In the genomic region with DNA sequence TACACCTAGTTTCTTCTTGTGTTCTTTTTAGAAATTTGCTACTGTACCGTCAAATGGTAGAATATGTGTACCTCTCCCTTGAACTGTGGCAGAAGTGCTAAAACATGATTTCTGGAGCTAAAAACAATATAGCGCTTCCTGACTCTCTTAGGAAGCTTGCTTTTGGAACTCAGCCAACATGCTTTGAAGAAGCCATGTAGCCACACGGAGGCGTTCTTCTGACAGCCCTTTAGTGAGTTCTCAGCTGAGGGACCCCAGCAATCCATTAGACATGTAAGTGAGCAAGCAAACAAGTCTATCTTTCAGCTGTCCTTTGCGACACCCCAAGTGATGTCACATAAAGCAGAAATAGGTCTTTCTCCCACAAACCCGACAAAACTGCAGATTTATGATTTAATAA, we compare ENCODE assay signal across 16 cellular contexts.
DNase-seq lines count a peak whose midpoint lies in the region; ATAC-seq and TF ChIP-seq lines count a peak whose summit lies in the region.
"Had no signal": no experiment of that assay in that cellular context is flagged by ENCODE, and none has a peak within 500 bp of the region (broad histone marks: within the 10 kb centered on the region; RNA-seq: fewer than 3 reads in every experiment).

No MANE protein-coding gene starts in this region.

- POLR2A ChIA-PET in activated CD4-positive, alpha-beta memory T cell treated with anti-CD3 and anti-CD28 coated beads for 36 hours (lab: Charles Lee) = no interaction called here

- H3K4me3 Mint-ChIP-seq in neural progenitor cell = no peak overlapping the region
- H3K4me3 Mint-ChIP-seq in activated CD4-positive, alpha-beta memory T cell treated with anti-CD3 and anti-CD28 coated beads for 36 hours = no peak overlapping the region
- H3K4me3 Mint-ChIP-seq: activated B cell treated with CpG ODN at 0.5 μM for 24 hours; activated naive CD4-positive, alpha-beta T cell treated with anti-CD3 and anti-CD28 coated beads, Interleukin-2, amount 50 U/mL, for 24 hours; HFFc6 had no signal

- no peak overlapping the region for H3K4me3 ChIP-seq in neural progenitor cell

- H3K4me1 Mint-ChIP-seq in neural progenitor cell = no peaks in the 10 kb centered on the region
- H3K4me1 Mint-ChIP-seq in activated CD4-positive, alpha-beta memory T cell treated with anti-CD3 and anti-CD28 coated beads for 36 hours (ENCODE audit: low read depth) = no peaks in the 10 kb centered on the region
- H3K4me1 Mint-ChIP-seq: activated B cell treated with CpG ODN at 0.5 μM for 24 hours; activated naive CD4-positive, alpha-beta T cell treated with anti-CD3 and anti-CD28 coated beads, Interleukin-2, amount 50 U/mL, for 24 hours had no signal

- no peak overlapping the region for H3K27ac ChIP-seq in neural progenitor cell
- H3K27ac ChIP-seq: brain microvascular endothelial cell, parathyroid adenoma had no signal

- H3F3A ChIP-seq in neural progenitor cell (ENCODE audit: low read depth) = no peaks in the 10 kb centered on the region

- no peaks in the 10 kb centered on the region for H3K9me3 ChIP-seq in neural progenitor cell (ENCODE audit: low read depth)
- H3K9me3 ChIP-seq: Caco-2 had no signal

- peak; percentile 39 for TF ChIP-seq CTCF in neural progenitor cell (IDR thresholded peaks at IDR 0.05)

- H3K36me3 Mint-ChIP-seq in neural progenitor cell = no peaks in the 10 kb centered on the region
- H3K36me3 Mint-ChIP-seq in activated CD4-positive, alpha-beta memory T cell treated with anti-CD3 and anti-CD28 coated beads for 36 hours = no peaks in the 10 kb centered on the region
- H3K36me3 Mint-ChIP-seq: activated naive CD4-positive, alpha-beta T cell treated with anti-CD3 and anti-CD28 coated beads, Interleukin-2, amount 50 U/mL, for 24 hours had no signal

- no peaks in the 10 kb centered on the region for H3K79me2 ChIP-seq in neural progenitor cell (ENCODE audit: low read depth)
- H3K79me2 ChIP-seq: parathyroid adenoma had no signal

- no peak overlapping the region for H3K9ac ChIP-seq in neural progenitor cell
- H3K9ac ChIP-seq: parathyroid adenoma had no signal

- H3K27me3 ChIP-seq in neural progenitor cell = no peaks in the 10 kb centered on the region
- H3K27me3 ChIP-seq: brain microvascular endothelial cell had no signal

- no peak for ATAC-seq in HG03039 (IDR thresholded peaks at IDR 0.05; ENCODE audit: unreplicated experiment)

- no peaks in the 10 kb centered on the region for H4K20me1 ChIP-seq in neural progenitor cell (ENCODE audit: low read depth)

- no peaks in the 10 kb centered on the region for H3K4me1 ChIP-seq in neural progenitor cell
- H3K4me1 ChIP-seq: Caco-2, parathyroid adenoma had no signal

- H2AFZ ChIP-seq in neural progenitor cell (replicated peaks) = peak overlapping the region; percentile 65
- H2AFZ ChIP-seq: parathyroid adenoma had no signal

- intact Hi-C loops in activated CD4-positive, alpha-beta memory T cell treated with anti-CD3 and anti-CD28 coated beads for 36 hours (cut with micrococcal nuclease) = no loop called here

- H3K27ac Mint-ChIP-seq in neural progenitor cell = no peak overlapping the region
- no peak overlapping the region for H3K27ac Mint-ChIP-seq in activated CD4-positive, alpha-beta memory T cell treated with anti-CD3 and anti-CD28 coated beads for 36 hours
- H3K27ac Mint-ChIP-seq: activated B cell treated with CpG ODN at 0.5 μM for 24 hours; activated naive CD4-positive, alpha-beta T cell treated with anti-CD3 and anti-CD28 coated beads, Interleukin-2, amount 50 U/mL, for 24 hours; HFFc6 had no signal

- CTCF ChIA-PET in activated CD4-positive, alpha-beta memory T cell treated with anti-CD3 and anti-CD28 coated beads for 36 hours (lab: Charles Lee) = no interaction called here

- in situ Hi-C loops in KBM-7 (cut with MboI; ENCODE audit: low pct_unique_long_range_greater_than_20kb, low sequenced_read_pairs) = no loop called here

- peak; percentile 32 for DNase-seq in NCI-H2029 (lab: John Stamatoyannopoulos, UW)
- no peak for DNase-seq in NCI-H2029 treated with DMSO at 0.1 percent for 48 hours (lab: John Stamatoyannopoulos, UW)
- peak; percentile 1 for DNase-seq in KBM-7
- DNase-seq in SHP77 (lab: John Stamatoyannopoulos, UW) = peak; percentile 82 to 92
- peak; percentile 49 for DNase-seq in neural progenitor cell (ENCODE audit: low spot score)
- no peak for DNase-seq in activated CD4-positive, alpha-beta memory T cell treated with anti-CD3 and anti-CD28 coated beads for 36 hours
- DNase-seq in NCI-H226 = no peak
- DNase-seq: activated B cell treated with CpG ODN at 0.5 μM for 24 hours; brain microvascular endothelial cell; HFFc6; NK-92 treated with Interleukin-12 subunit alpha and Interleukin-12 subunit beta, amount 100 ng/mL, for 24 hours; stimulated activated CD4-positive, alpha-beta T cell treated with anti-CD3 and anti-CD28 coated beads, Interleukin-12 subunit alpha, Interleukin-12 subunit beta, amount 100 ng/mL, for 4 hours had no signal

- H3K36me3 ChIP-seq in neural progenitor cell = no peaks in the 10 kb centered on the region
- H3K36me3 ChIP-seq: brain microvascular endothelial cell had no signal

- peaks cover 2% of the 10 kb centered on the region for H3K27me3 Mint-ChIP-seq in neural progenitor cell (ENCODE audit: insufficient read depth, low read depth)
- no peaks in the 10 kb centered on the region for H3K27me3 Mint-ChIP-seq in activated CD4-positive, alpha-beta memory T cell treated with anti-CD3 and anti-CD28 coated beads for 36 hours
- H3K27me3 Mint-ChIP-seq: activated B cell treated with CpG ODN at 0.5 μM for 24 hours; activated naive CD4-positive, alpha-beta T cell treated with anti-CD3 and anti-CD28 coated beads, Interleukin-2, amount 50 U/mL, for 24 hours had no signal

- H3K4me2 ChIP-seq in neural progenitor cell = no peak overlapping the region

- no peaks in the 10 kb centered on the region for H3K9me3 Mint-ChIP-seq in neural progenitor cell
- peaks cover 19% of the 10 kb centered on the region for H3K9me3 Mint-ChIP-seq in activated CD4-positive, alpha-beta memory T cell treated with anti-CD3 and anti-CD28 coated beads for 36 hours

Comparison
In these comparisons a context has a peak if more than half of its experiments do, and no peak if none do; other contexts are left out.
1. DNase-seq: peak in NCI-H2029 (single experiment), KBM-7 (single experiment), SHP77 (2 of 2) and neural progenitor cell (single experiment); none in NCI-H2029 treated with DMSO at 0.1 percent for 48 hours (single experiment), activated CD4-positive, alpha-beta memory T cell treated with anti-CD3 and anti-CD28 coated beads for 36 hours (single experiment) and NCI-H226 (single experiment).